In genomic region chr16:56695246-56695645, GRCh38 we compare ENCODE assay signal across 30 cellular contexts. TPM values are rescaled to one million over a fixed set of nuclear protein-coding genes. Genes with fewer than 3 reads are reported as not detected.
"Had no signal": no experiment of that assay in that cellular context is flagged by ENCODE, and none has a peak within 500 bp of the region (broad histone marks: within the 10 kb centered on the region; RNA-seq: fewer than 3 reads in every experiment).

No MANE protein-coding gene starts in this region.

- H3K4me1 ChIP-seq: colonic mucosa, left lung, lower lobe of right lung had no signal

- H3K27ac ChIP-seq: colonic mucosa, epithelial cell of prostate, esophagus squamous epithelium, gastrocnemius medialis, heart right ventricle, left lung, lower lobe of right lung had no signal

- FAIRE-seq: endometrium, islet of Langerhans, keratinocyte had no signal

- H3K36me3 ChIP-seq: colonic mucosa, esophagus squamous epithelium, gastrocnemius medialis, heart right ventricle, left lung, lower lobe of right lung had no signal

- ATAC-seq: effector memory CD8-positive, alpha-beta T cell; esophagus mucosa; gastrocnemius medialis; heart right ventricle; left cardiac atrium; left lung; left ventricle myocardium superior; lower lobe of right lung had no signal

- DNase-seq: colonic mucosa; cortex of kidney; effector CD8-positive, alpha-beta T cell; effector memory CD8-positive, alpha-beta T cell; endodermal cell; erythroblast; esophagus squamous epithelium; foreskin fibroblast; foreskin melanocyte; gastrocnemius medialis; glutamatergic neuron; head of caudate nucleus; heart right ventricle; hippocampal formation; left cardiac atrium; left lung; left ventricle myocardium superior; lower lobe of right lung; mesenchymal stem cell; midbrain had no signal

- H3K4me3 ChIP-seq: colonic mucosa, esophagus squamous epithelium, gastrocnemius medialis, heart right ventricle, left lung, lower lobe of right lung had no signal

- H3K9me3 ChIP-seq: colonic mucosa, left lung, lower lobe of right lung had no signal

- H3K27me3 ChIP-seq: colonic mucosa, esophagus squamous epithelium, gastrocnemius medialis, heart right ventricle, left lung had no signal

RNA-seq across cellular contexts. Expression of gene MT1H, which starts 25.6 kb away (rescaled TPM):
- total RNA-seq: dermis microvascular lymphatic vessel endothelial cell, gastrocnemius medialis, glomerular endothelial cell, kidney epithelial cell, left cardiac atrium, left ventricle myocardium superior, lung microvascular endothelial cell, mononuclear cell had no signal
- polyA plus RNA-seq: heart right ventricle had no signal

RNA-seq across cellular contexts. Expression of gene MT1G, which starts 27.4 kb away (rescaled TPM):
- total RNA-seq: dermis microvascular lymphatic vessel endothelial cell, glomerular endothelial cell, left ventricle myocardium superior, lung microvascular endothelial cell, mononuclear cell had no signal

RNA-seq across cellular contexts. Expression of gene MT1F, which starts 37.5 kb away (rescaled TPM):
- total RNA-seq: glomerular endothelial cell had no signal
